In genomic region chr6:1970151-1970561, GRCh38 we compare ENCODE assay signal across 20 cellular contexts.
DNase-seq lines count a peak whose midpoint lies in the region; ATAC-seq and TF ChIP-seq lines count a peak whose summit lies in the region.
"Had no signal": no experiment of that assay in that cellular context is flagged by ENCODE, and none has a peak within 500 bp of the region (broad histone marks: within the 10 kb centered on the region; RNA-seq: fewer than 3 reads in every experiment).

No MANE protein-coding gene starts in this region.

- H3K9ac ChIP-seq in DND-41 (ENCODE audit: low read depth, low read length) (no peak overlapping the region), trophoblast cell (ENCODE audit: low read length) (no peak overlapping the region)
- H3K9ac ChIP-seq: KMS-11 had no signal

- H3K9me3 ChIP-seq in DND-41 (ENCODE audit: insufficient read depth, low read length, severe bottlenecking) (no peaks in the 10 kb centered on the region), trophoblast cell (ENCODE audit: insufficient read depth, low read depth, low read length) (no peaks in the 10 kb centered on the region)
- H3K9me3 ChIP-seq: breast epithelium had no signal

- H3K14ac ChIP-seq in trophoblast cell (ENCODE audit: low read length) = no peak overlapping the region

- H3K36me3 ChIP-seq in DND-41 (ENCODE audit: insufficient read depth, low read length) = no peaks in the 10 kb centered on the region
- H3K36me3 ChIP-seq in trophoblast cell (ENCODE audit: control insufficient read depth in 1 of 2, insufficient read depth in 2 of 2, low read length in 2 of 2) = no peaks in the 10 kb centered on the region
- H3K36me3 ChIP-seq: breast epithelium had no signal

- no peak overlapping the region for H3K4me3 Mint-ChIP-seq in activated CD4-positive, alpha-beta memory T cell treated with anti-CD3 and anti-CD28 coated beads, Interleukin-2, amount 10 ng/mL, durations not matched to agents 7 days and 5 days
- H3K4me3 Mint-ChIP-seq in Calu3 (ENCODE audit: low read depth, unreplicated experiment) = no peak overlapping the region
- H3K4me3 Mint-ChIP-seq: CD4-positive, CD25-positive, alpha-beta regulatory T cell had no signal

- H2BK5ac ChIP-seq in trophoblast cell (ENCODE audit: low read depth, low read length, poor library complexity) = no peak overlapping the region

- no peaks in the 10 kb centered on the region for H4K20me1 ChIP-seq in DND-41 (ENCODE audit: insufficient read depth, low read length)

- no peak overlapping the region for H2AK5ac ChIP-seq in trophoblast cell (ENCODE audit: low read length)

- DNase-seq in DND-41 = peak; percentile 11
- peak; percentile 68 for DNase-seq in NCI-H510A (lab: John Stamatoyannopoulos, UW)
- peak; percentile 7 for DNase-seq in dermis blood vessel endothelial cell
- DNase-seq in trophoblast cell = peak; percentile 35 to 64
- DNase-seq in HuH-7.5 (ENCODE audit: low spot score) = no peak
- DNase-seq in cerebellar nuclear complex (lab: John Stamatoyannopoulos, UW) = no peak
- DNase-seq in activated CD4-positive, alpha-beta memory T cell treated with anti-CD3 and anti-CD28 coated beads, Interleukin-2, amount 10 ng/mL, durations not matched to agents 7 days and 5 days = no peak
- no peak for DNase-seq in Calu3
- DNase-seq: CD4-positive, CD25-positive, alpha-beta regulatory T cell; dorsolateral prefrontal cortex; left colon; NCI-H1048; NK-92 treated with Interleukin-12 subunit alpha and Interleukin-12 subunit beta, amount 100 ng/mL, for 24 hours; occipital lobe; stimulated activated naive CD8-positive, alpha-beta T cell treated with anti-CD3 and anti-CD28 coated beads, Interleukin-15, Interleukin-2, amounts not matched to agents 100 U/mL and 50 U/mL, for 24 hours had no signal

- H3K79me2 ChIP-seq in DND-41 (ENCODE audit: insufficient read depth, low read length) (no peaks in the 10 kb centered on the region), trophoblast cell (ENCODE audit: control insufficient read depth, insufficient read depth, low read length, poor library complexity) (peaks cover 2% of the 10 kb centered on the region)

- peak; percentile 45; the same call in 2 of the 3 replicates for ATAC-seq in DND-41 (ENCODE audit: insufficient read depth, low read depth)
- ATAC-seq: esophagus mucosa; left colon; stimulated activated naive CD8-positive, alpha-beta T cell treated with anti-CD3 and anti-CD28 coated beads, Interleukin-15, Interleukin-2, amounts not matched to agents 100 U/mL and 50 U/mL, for 24 hours had no signal

- no peak overlapping the region for H4K8ac ChIP-seq in trophoblast cell (ENCODE audit: low read depth, low read length)

- intact Hi-C loops in Calu3 (cut with micrococcal nuclease; ENCODE audit: unreplicated experiment) = no loop called here

- CTCF ChIA-PET in activated CD4-positive, alpha-beta memory T cell treated with anti-CD3 and anti-CD28 coated beads, Interleukin-2, amount 10 ng/mL, durations not matched to agents 7 days and 5 days (lab: Charles Lee) = no interaction called here
- CTCF ChIA-PET in Calu3 (lab: Charles Lee) = no interaction called here

- peak overlapping the region; percentile 40 for H3K23ac ChIP-seq in trophoblast cell (ENCODE audit: low read length)

- no CpG with 5 or more reads among the region's 8 CpGs for WGBS in trophoblast cell (ENCODE audit: extremely low coverage, insufficient coverage, insufficient read length)

- H3K4me2 ChIP-seq in DND-41 (ENCODE audit: insufficient read depth, low read length) (no peak overlapping the region), trophoblast cell (ENCODE audit: low read length) (no peak overlapping the region)
- H3K4me2 ChIP-seq: KMS-11 had no signal

- no peak overlapping the region for H3K4ac ChIP-seq in trophoblast cell (ENCODE audit: low read depth, low read length)

- POLR2A ChIA-PET in activated CD4-positive, alpha-beta memory T cell treated with anti-CD3 and anti-CD28 coated beads, Interleukin-2, amount 10 ng/mL, durations not matched to agents 7 days and 5 days (lab: Charles Lee) = no interaction called here

- H2AFZ ChIP-seq in DND-41 (ENCODE audit: low read depth, low read length) (no peak overlapping the region), trophoblast cell (ENCODE audit: insufficient read depth, low read length, poor library complexity) (no peak overlapping the region)

- no peak overlapping the region for H3K4me3 ChIP-seq in DND-41 (ENCODE audit: low read depth in 1 of 2, low read length in 2 of 2)
- H3K4me3 ChIP-seq in trophoblast cell (ENCODE audit: low read depth, low read length) = no peak overlapping the region
- H3K4me3 ChIP-seq: breast epithelium, dorsolateral prefrontal cortex had no signal

- H3K18ac ChIP-seq in trophoblast cell (ENCODE audit: low read length) = no peak overlapping the region

- BruUV-seq in Calu3 (replicated peaks; lab: Mats Ljungman, UMichigan) = no TSS peak

- no peak overlapping the region for H2BK12ac ChIP-seq in trophoblast cell (ENCODE audit: low read length)

- H4K91ac ChIP-seq in trophoblast cell (ENCODE audit: low read depth, low read length) = no peak overlapping the region

- H2BK120ac ChIP-seq in trophoblast cell (ENCODE audit: insufficient read depth, low read length, poor library complexity) = no peak overlapping the region

- no peak overlapping the region for H4K12ac ChIP-seq in trophoblast cell (ENCODE audit: low read depth, low read length)

- no peaks in the 10 kb centered on the region for H3K4me1 Mint-ChIP-seq in activated CD4-positive, alpha-beta memory T cell treated with anti-CD3 and anti-CD28 coated beads, Interleukin-2, amount 10 ng/mL, durations not matched to agents 7 days and 5 days
- no peaks in the 10 kb centered on the region for H3K4me1 Mint-ChIP-seq in Calu3 (ENCODE audit: low read depth, unreplicated experiment)

- H3K79me1 ChIP-seq in trophoblast cell (ENCODE audit: low read length) = no peaks in the 10 kb centered on the region

- no peaks in the 10 kb centered on the region for H3K36me3 Mint-ChIP-seq in activated CD4-positive, alpha-beta memory T cell treated with anti-CD3 and anti-CD28 coated beads, Interleukin-2, amount 10 ng/mL, durations not matched to agents 7 days and 5 days (ENCODE audit: low read depth)
- no peaks in the 10 kb centered on the region for H3K36me3 Mint-ChIP-seq in Calu3 (ENCODE audit: insufficient read depth, unreplicated experiment)

- peaks cover 19% of the 10 kb centered on the region for H3K4me1 ChIP-seq in DND-41 (ENCODE audit: insufficient read depth, low read length)
- H3K4me1 ChIP-seq in trophoblast cell (ENCODE audit: control insufficient read depth in 1 of 2, insufficient read depth in 2 of 2, low read length in 2 of 2) = peaks cover 2 to 5% of the 10 kb centered on the region in 2 experiments
- H3K4me1 ChIP-seq: breast epithelium had no signal

- H3K27ac ChIP-seq in DND-41 (ENCODE audit: low read length) = 0 out of 2 replicates have a peak overlapping the region, but pooled peaks have one; percentile 8
- H3K27ac ChIP-seq in trophoblast cell (ENCODE audit: low read depth, low read length) = no peak overlapping the region
- H3K27ac ChIP-seq: breast epithelium, dorsolateral prefrontal cortex, KMS-11, RWPE1 had no signal

- no peaks in the 10 kb centered on the region for H3K9me3 Mint-ChIP-seq in activated CD4-positive, alpha-beta memory T cell treated with anti-CD3 and anti-CD28 coated beads, Interleukin-2, amount 10 ng/mL, durations not matched to agents 7 days and 5 days
- no peaks in the 10 kb centered on the region for H3K9me3 Mint-ChIP-seq in Calu3 (ENCODE audit: low read depth, unreplicated experiment)

- H3K27ac Mint-ChIP-seq in activated CD4-positive, alpha-beta memory T cell treated with anti-CD3 and anti-CD28 coated beads, Interleukin-2, amount 10 ng/mL, durations not matched to agents 7 days and 5 days = no peak overlapping the region
- no peak overlapping the region for H3K27ac Mint-ChIP-seq in Calu3 (ENCODE audit: unreplicated experiment)
- H3K27ac Mint-ChIP-seq: activated T-helper 2 cell treated with anti-CD3 and anti-CD28 coated beads, Interferon-gamma antibody, Interleukin-2, Interleukin-4, amounts not matched to agents 10 μg/mL and 5 μg/mL and 100 μg/mL, durations not matched to agents 14 hours and 24 hours and 36 hours; CD4-positive, CD25-positive, alpha-beta regulatory T cell had no signal

- H3K27me3 ChIP-seq in DND-41 (ENCODE audit: insufficient read depth, low read length, poor library complexity) (no peaks in the 10 kb centered on the region), trophoblast cell (ENCODE audit: insufficient read depth, low read length) (no peaks in the 10 kb centered on the region)
- H3K27me3 ChIP-seq: breast epithelium, dorsolateral prefrontal cortex had no signal

- no peaks in the 10 kb centered on the region for H3K27me3 Mint-ChIP-seq in activated CD4-positive, alpha-beta memory T cell treated with anti-CD3 and anti-CD28 coated beads, Interleukin-2, amount 10 ng/mL, durations not matched to agents 7 days and 5 days
- no peaks in the 10 kb centered on the region for H3K27me3 Mint-ChIP-seq in Calu3 (ENCODE audit: unreplicated experiment)
- H3K27me3 Mint-ChIP-seq: CD4-positive, CD25-positive, alpha-beta regulatory T cell had no signal

- no peak for TF ChIP-seq CTCF in DND-41 (IDR thresholded peaks at IDR 0.05; ENCODE audit: borderline replicate concordance, extremely low read depth, low read length, poor library complexity, severe bottlenecking)
- no peak for TF ChIP-seq CTCF in Calu3 (IDR thresholded peaks at IDR 0.05; ENCODE audit: unreplicated experiment)

Comparison
In these comparisons a context has a peak if more than half of its experiments do, and no peak if none do; other contexts are left out.
1. DNase-seq: peak in DND-41 (single experiment), NCI-H510A (single experiment), dermis blood vessel endothelial cell (single experiment) and trophoblast cell (2 of 2); none in HuH-7.5 (single experiment), cerebellar nuclear complex (0 of 2), activated CD4-positive, alpha-beta memory T cell treated with anti-CD3 and anti-CD28 coated beads, Interleukin-2, amount 10 ng/mL, durations not matched to agents 7 days and 5 days (single experiment) and Calu3 (single experiment).